Comparison of ENCODE assay signal across 1 cellular context in the genomic region with DNA sequence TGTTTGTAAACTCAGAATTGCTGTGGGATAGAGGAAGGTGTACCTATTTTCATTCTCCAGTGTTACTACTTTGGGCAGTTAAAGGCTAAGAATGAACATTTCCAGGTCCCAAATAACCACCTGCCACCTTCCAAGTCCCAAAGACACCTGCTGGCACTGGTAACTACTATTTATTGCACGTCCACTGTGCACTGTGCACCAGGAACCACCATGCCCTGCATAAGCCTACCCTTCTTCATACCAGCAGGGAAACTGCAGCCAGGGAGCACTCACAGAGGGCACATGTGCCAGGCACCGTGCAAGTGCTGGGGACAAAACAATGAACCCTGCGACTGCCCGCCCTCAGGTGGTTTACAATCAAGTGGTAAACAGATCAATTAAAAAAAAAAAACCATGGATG.
TF ChIP-seq lines count a peak whose summit lies in the region.

No MANE protein-coding gene starts in this region.

TF ChIP-seq in H1, 55 proteins besides CTCF, POLR2A, EP300 and RAD21:
- no peak for TF ChIP-seq JUND (IDR thresholded peaks at IDR 0.05; ENCODE audit: low read length)
- no peak for TF ChIP-seq BRCA1 (IDR thresholded peaks at IDR 0.05; ENCODE audit: low read depth, low read length)
- TF ChIP-seq NANOG (IDR thresholded peaks at IDR 0.05; ENCODE audit: insufficient read depth, low read depth, low read length, poor library complexity, severe bottlenecking): no peak
- no peak for TF ChIP-seq RNF2 (IDR thresholded peaks at IDR 0.05; ENCODE audit: borderline replicate concordance, low read depth, low read length, missing control alignments, poor library complexity, severe bottlenecking)
- TF ChIP-seq, protein P1, sequence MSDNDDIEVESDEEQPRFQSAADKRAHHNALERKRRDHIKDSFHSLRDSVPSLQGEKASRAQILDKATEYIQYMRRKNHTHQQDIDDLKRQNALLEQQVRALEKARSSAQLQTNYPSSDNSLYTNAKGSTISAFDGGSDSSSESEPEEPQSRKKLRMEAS (IDR thresholded peaks at IDR 0.05): no peak
- no peak for TF ChIP-seq ASH2L (IDR thresholded peaks at IDR 0.05; ENCODE audit: low read length)
- no peak for TF ChIP-seq TAF1 (IDR thresholded peaks at IDR 0.05; ENCODE audit: low read depth, low read length)
- TF ChIP-seq TCF12 (IDR thresholded peaks at IDR 0.05; ENCODE audit: low read depth, low read length): no peak
- TF ChIP-seq GTF2F1 (IDR thresholded peaks at IDR 0.05; ENCODE audit: borderline replicate concordance, low read depth, low read length): no peak
- no peak for TF ChIP-seq CBX8 (IDR thresholded peaks at IDR 0.05; ENCODE audit: borderline replicate concordance, low read depth, low read length)
- no peak for TF ChIP-seq GABPA (IDR thresholded peaks at IDR 0.05; ENCODE audit: borderline replicate concordance, insufficient read depth, low read length)
- no peak for TF ChIP-seq TEAD4 (IDR thresholded peaks at IDR 0.05; ENCODE audit: low read depth, low read length)
